9 cellular contexts compared by ENCODE assay signal in genomic region chr5:71782393-71782770, GRCh38.
DNase-seq lines count a peak whose midpoint lies in the region; ATAC-seq lines count a peak whose summit lies in the region.
"Had no signal": no experiment of that assay in that cellular context is flagged by ENCODE, and none has a peak within 500 bp of the region (broad histone marks: within the 10 kb centered on the region; RNA-seq: fewer than 3 reads in every experiment).

No MANE protein-coding gene starts in this region.

- peak overlapping the region; percentile 55 for H3K4me3 ChIP-seq in rectal smooth muscle tissue (ENCODE audit: low read length)
- no peak overlapping the region for H3K4me3 ChIP-seq in HAP-1

- no peaks in the 10 kb centered on the region for H3K4me1 ChIP-seq in rectal smooth muscle tissue (ENCODE audit: control insufficient read depth, insufficient read depth, low read length)
- H3K4me1 ChIP-seq in HAP-1, result peaks cover 2% of the 10 kb centered on the region; the same call in 1 of the 2 replicates

- no peaks in the 10 kb centered on the region for H3K36me3 Mint-ChIP-seq in activated naive CD8-positive, alpha-beta T cell

- peak; percentile 30 for DNase-seq in activated CD4-positive, alpha-beta T cell treated with anti-CD3 and anti-CD28 coated beads for 48 hours
- no peak for DNase-seq in activated CD4-positive, alpha-beta T cell treated with anti-CD3 and anti-CD28 coated beads, Interleukin-2, amount 50 U/mL, for 4 hours
- DNase-seq in HAP-1 (ENCODE audit: low spot score in 2 of 2), result no peak
- no peak for DNase-seq in NOMO-1 treated with DMSO at 0.1 percent for 48 hours (lab: John Stamatoyannopoulos, UW; ENCODE audit: unreplicated experiment)
- DNase-seq in NOMO-1 treated with dmso at 0.1 percent for 144 hours (lab: John Stamatoyannopoulos, UW; ENCODE audit: unreplicated experiment), result no peak

- H3K4me1 Mint-ChIP-seq in activated naive CD8-positive, alpha-beta T cell (ENCODE audit: low read depth), result peaks cover 17% of the 10 kb centered on the region

- ATAC-seq in HG02642 (IDR thresholded peaks at IDR 0.05; ENCODE audit: poor library complexity, unreplicated experiment), result peak; percentile 26

- no peaks in the 10 kb centered on the region for H3K9me3 ChIP-seq in HAP-1

- H3K27ac ChIP-seq in rectal smooth muscle tissue (ENCODE audit: low read depth, low read length), result no peak overlapping the region

- H3K27ac Mint-ChIP-seq in activated naive CD8-positive, alpha-beta T cell, result no peak overlapping the region

- H3K27me3 Mint-ChIP-seq in activated naive CD8-positive, alpha-beta T cell, result peaks cover 4% of the 10 kb centered on the region

- peak overlapping the region; percentile 65 for H3K4me3 Mint-ChIP-seq in activated naive CD8-positive, alpha-beta T cell

- in situ Hi-C loops in HAP-1 (cut with MboI; ENCODE audit: low sequenced_read_pairs), result loop anchor here (5.0 to 25.0 kb wide), 3 partner anchors 230 to 525 kb away; partner anchors contain the start of gene MAP1B

- H3K27me3 ChIP-seq in rectal smooth muscle tissue (ENCODE audit: control insufficient read depth, insufficient read depth, low read length) (no peaks in the 10 kb centered on the region), HAP-1 (ENCODE audit: low read depth) (peaks cover 4% of the 10 kb centered on the region)

- H3K9me3 Mint-ChIP-seq in activated naive CD8-positive, alpha-beta T cell (ENCODE audit: low read depth), result no peaks in the 10 kb centered on the region
- H3K9me3 Mint-ChIP-seq: activated naive CD4-positive, alpha-beta T cell treated with anti-CD3 and anti-CD28 coated beads, Interleukin-2, amount 50 U/mL, for 72 hours had no signal

- no peaks in the 10 kb centered on the region for H3K36me3 ChIP-seq in rectal smooth muscle tissue (ENCODE audit: control insufficient read depth, insufficient read depth, low read length)
- no peaks in the 10 kb centered on the region for H3K36me3 ChIP-seq in HAP-1 (replicated peaks)

- no peak overlapping the region for H3K9ac ChIP-seq in rectal smooth muscle tissue (ENCODE audit: low read length)
